Comparison of ENCODE assay signal across 8 cellular contexts in the genomic region with DNA sequence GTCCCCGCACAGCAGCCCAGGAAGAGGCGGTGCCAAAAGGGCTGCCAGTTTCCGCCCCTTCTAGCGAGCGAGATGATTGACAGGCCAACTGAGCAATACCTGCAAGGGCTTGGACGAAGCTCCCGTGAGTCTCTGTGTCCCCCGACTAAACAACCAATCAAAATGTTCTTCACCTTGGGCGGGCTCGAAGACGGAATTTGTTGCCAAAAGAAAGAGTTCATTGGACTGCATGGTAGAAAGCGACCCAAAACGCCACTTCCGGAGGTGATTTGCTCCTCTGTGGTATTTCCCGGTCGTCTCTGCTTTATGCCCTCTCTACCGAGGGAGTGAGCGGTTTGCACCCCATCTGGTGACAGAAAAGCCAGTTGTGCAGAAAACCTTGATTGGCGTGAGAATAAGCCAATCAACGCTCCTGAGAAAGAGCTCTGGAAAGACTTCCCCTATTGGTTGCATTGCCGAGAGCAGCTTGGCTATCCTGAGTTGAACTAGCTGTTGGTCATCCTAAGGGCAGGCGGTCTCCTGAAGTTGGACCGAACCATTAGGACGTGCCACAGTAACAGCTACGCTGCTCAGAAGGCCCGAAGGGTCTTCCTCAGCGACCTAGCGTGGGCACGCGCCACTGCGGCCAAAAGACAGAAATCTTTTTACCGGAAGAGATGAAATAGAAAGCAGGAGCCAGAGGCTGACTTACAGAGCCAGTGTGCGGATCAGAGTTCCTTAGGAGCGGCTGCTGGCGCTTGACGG. TPM values are rescaled to one million over a fixed set of nuclear protein-coding genes. Genes with fewer than 3 reads are reported as not detected.
DNase-seq lines count a peak whose midpoint lies in the region; ATAC-seq and TF ChIP-seq lines count a peak whose summit lies in the region.

No MANE protein-coding gene starts in this region.

- no peak overlapping the region for H3K56ac ChIP-seq in H9 (ENCODE audit: insufficient read length, low read depth, low read length)

- no peak overlapping the region for H2BK5ac ChIP-seq in H9 (ENCODE audit: insufficient read length, low read length)
- H2BK5ac ChIP-seq in trophoblast cell (ENCODE audit: low read depth, low read length, poor library complexity): peak overlapping the region; percentile 76

- H2BK12ac ChIP-seq in H9 (ENCODE audit: insufficient read length, low read depth, low read length) (no peak overlapping the region), trophoblast cell (ENCODE audit: low read length) (no peak overlapping the region)

- no peak overlapping the region for H2BK15ac ChIP-seq in H9 (ENCODE audit: low read depth, low read length)

- H3K9me3 ChIP-seq in H9 (ENCODE audit: control insufficient read depth, low read depth, low read length) (no peaks in the 10 kb centered on the region), RWPE2 (ENCODE audit: severe bottlenecking) (no peaks in the 10 kb centered on the region), adipocyte (ENCODE audit: control insufficient read depth, low read length) (no peaks in the 10 kb centered on the region), heart left ventricle (no peaks in the 10 kb centered on the region), trophoblast cell (ENCODE audit: insufficient read depth, low read depth, low read length) (no peaks in the 10 kb centered on the region)

- no peak overlapping the region for H4K5ac ChIP-seq in H9 (ENCODE audit: insufficient read length, low read depth, low read length)

- 0 out of 2 replicates have a peak, but pooled peaks cover 6% of the 10 kb centered on the region for H3K36me3 ChIP-seq in RWPE2 (ENCODE audit: low read depth)
- H3K36me3 ChIP-seq in adipocyte (ENCODE audit: control insufficient read depth, insufficient read depth, low read length, severe bottlenecking): no peaks in the 10 kb centered on the region
- no peaks in the 10 kb centered on the region for H3K36me3 ChIP-seq in heart left ventricle
- no peaks in the 10 kb centered on the region for H3K36me3 ChIP-seq in trophoblast cell (ENCODE audit: control insufficient read depth in 1 of 2, insufficient read depth in 2 of 2, low read length in 2 of 2)

- intact Hi-C loops in heart left ventricle (cut with DNase I): loop anchor here in 2 of 10 donors (2.0 to 10.0 kb wide), 3 partner anchors 98 to 354 kb away; a partner anchor contains a TSS

- no peak overlapping the region for H2BK20ac ChIP-seq in H9 (ENCODE audit: low read depth, low read length, poor library complexity, severe bottlenecking)

- H3K27me3 ChIP-seq in H9 (ENCODE audit: insufficient read depth, low read length) (no peaks in the 10 kb centered on the region), RWPE2 (ENCODE audit: insufficient read depth, poor library complexity, severe bottlenecking) (no peaks in the 10 kb centered on the region), adipocyte (replicated peaks; ENCODE audit: control insufficient read depth, insufficient read depth, low read length) (no peaks in the 10 kb centered on the region), heart left ventricle (no peaks in the 10 kb centered on the region), trophoblast cell (ENCODE audit: insufficient read depth, low read length) (no peaks in the 10 kb centered on the region)

- no peak for TF ChIP-seq CTCF in GM10266 (IDR thresholded peaks at IDR 0.05; ENCODE audit: control insufficient read depth, insufficient read depth, low read depth, missing control alignments)
- TF ChIP-seq CTCF in H9 (conservative IDR thresholded peaks at IDR 0.05): no peak
- TF ChIP-seq CTCF in RWPE2 (IDR thresholded peaks at IDR 0.05; ENCODE audit: poor library complexity, severe bottlenecking): no peak
- TF ChIP-seq CTCF in heart left ventricle (IDR thresholded peaks at IDR 0.05): peak in 2 of 12 donors; percentile 5 to 24

- H2AK5ac ChIP-seq in H9 (ENCODE audit: insufficient read length, low read length) (no peak overlapping the region), trophoblast cell (ENCODE audit: low read length) (peak overlapping the region; percentile 24)

- H3K4me2 ChIP-seq in H9 (ENCODE audit: insufficient read depth, insufficient read length, low read length) (peak overlapping the region; percentile 61), trophoblast cell (ENCODE audit: low read length) (peak overlapping the region; percentile 70)

- H3K18ac ChIP-seq in H9 (ENCODE audit: insufficient read length, low read depth, low read length) (no peak overlapping the region), trophoblast cell (ENCODE audit: low read length) (peak overlapping the region; percentile 79)

- H3K4me3 ChIP-seq in RWPE2 (ENCODE audit: severe bottlenecking): peak overlapping the region; percentile 45
- H3K4me3 ChIP-seq in adipocyte (ENCODE audit: low read length): peak overlapping the region; percentile 88
- peak overlapping the region; percentile 30 to 97 (median 78) for H3K4me3 ChIP-seq in heart left ventricle
- peak overlapping the region; percentile 66 for H3K4me3 ChIP-seq in trophoblast cell (ENCODE audit: low read depth, low read length)

- H3K14ac ChIP-seq in H9 (ENCODE audit: insufficient read depth, low read length): no peak overlapping the region
- peak overlapping the region; percentile 87 for H3K14ac ChIP-seq in trophoblast cell (ENCODE audit: low read length)

- no peak overlapping the region for H3K4ac ChIP-seq in H9 (ENCODE audit: low read depth, low read length)
- peak overlapping the region; percentile 75 for H3K4ac ChIP-seq in trophoblast cell (ENCODE audit: low read depth, low read length)

- H3K9me3 Mint-ChIP-seq in H9: peaks cover 2% of the 10 kb centered on the region in 2 experiments; a peak in 2 of 5 replicates

- peak overlapping the region; percentile 99 to 100 (median 99) for H3K27ac Mint-ChIP-seq in H9

- peaks cover 0 to 2% (median 0%) of the 10 kb centered on the region in 3 experiments; a peak in 2 of 7 replicates for H3K36me3 Mint-ChIP-seq in H9 (ENCODE audit: insufficient read depth in 1 of 3, low read depth in 3 of 3)

- no peak overlapping the region for H3K23ac ChIP-seq in H9 (ENCODE audit: insufficient read length, low read depth, low read length)
- no peak overlapping the region for H3K23ac ChIP-seq in trophoblast cell (ENCODE audit: low read length)

- H3K4me1 ChIP-seq in H9 (ENCODE audit: insufficient read depth, low read length): peaks cover 5% of the 10 kb centered on the region; the same call in 1 of the 2 replicates
- H3K4me1 ChIP-seq in RWPE2 (ENCODE audit: insufficient read depth, poor library complexity, severe bottlenecking): peaks cover 28% of the 10 kb centered on the region
- peaks cover 33% of the 10 kb centered on the region for H3K4me1 ChIP-seq in adipocyte (ENCODE audit: control insufficient read depth, insufficient read depth, low read length)
- peaks cover 5 to 43% (median 35%) of the 10 kb centered on the region in 12 donors for H3K4me1 ChIP-seq in heart left ventricle
- peaks cover 0 to 7% of the 10 kb centered on the region in 2 experiments for H3K4me1 ChIP-seq in trophoblast cell (ENCODE audit: control insufficient read depth in 1 of 2, insufficient read depth in 2 of 2, low read length in 2 of 2)

- H3K4me3 Mint-ChIP-seq in H9: peak overlapping the region; percentile 98 to 99

- H4K8ac ChIP-seq in H9 (replicated peaks; ENCODE audit: insufficient read length, low read depth, low read length) (no peak overlapping the region), trophoblast cell (ENCODE audit: low read depth, low read length) (peak overlapping the region; percentile 97)

- DNase-seq in GM10266 (ENCODE audit: extremely low spot score) (peak; percentile 98), H9 (peak; percentile 100), M059J (ENCODE audit: low read depth) (peak; percentile 99), RWPE2 (ENCODE audit: low spot score) (peak; percentile 99), adipocyte (ENCODE audit: low read depth) (peak; percentile 100), heart left ventricle (peak; percentile 77 to 100 (median 90)), trophoblast cell (peak; percentile 100), mesenteric fat pad (ENCODE audit: low spot score) (no peak)

- TF ChIP-seq POLR2A in heart left ventricle (IDR thresholded peaks at IDR 0.05): peak in 1 of 2 donors; percentile 80

- peak overlapping the region; percentile 93 for H2AFZ ChIP-seq in H9 (ENCODE audit: low read length)
- peak overlapping the region; percentile 72 for H2AFZ ChIP-seq in trophoblast cell (ENCODE audit: insufficient read depth, low read length, poor library complexity)

- H2BK120ac ChIP-seq in H9 (ENCODE audit: low read depth, low read length, poor library complexity, severe bottlenecking) (no peak overlapping the region), trophoblast cell (ENCODE audit: insufficient read depth, low read length, poor library complexity) (peak overlapping the region; percentile 21)

- ATAC-seq in RWPE2 (ENCODE audit: low read depth): peak; percentile 62
- peak; percentile 79 to 97 (median 88) for ATAC-seq in heart left ventricle

- H4K12ac ChIP-seq in trophoblast cell (ENCODE audit: low read depth, low read length): peak overlapping the region; percentile 93

- WGBS in H9 (ENCODE audit: extremely low coverage, insufficient read length, low lambda C conversion rate): no CpG with 5 or more reads among the region's 36 CpGs
- WGBS in heart left ventricle, 4 donors: 0% methylated on average over 12 to 36 of the region's 36 CpGs
- WGBS in trophoblast cell (ENCODE audit: extremely low coverage, insufficient coverage, insufficient read length): no CpG with 5 or more reads among the region's 36 CpGs

- no peak overlapping the region for H4K91ac ChIP-seq in H9 (ENCODE audit: insufficient read length, low read depth, low read length)
- peak overlapping the region; percentile 81 for H4K91ac ChIP-seq in trophoblast cell (ENCODE audit: low read depth, low read length)

- peaks cover 19% of the 10 kb centered on the region for H3K23me2 ChIP-seq in H9 (ENCODE audit: insufficient read length, low read depth, low read length, poor library complexity, severe bottlenecking)

- H4K20me1 ChIP-seq in H9 (ENCODE audit: control insufficient read depth, insufficient read depth, insufficient read length): no peaks in the 10 kb centered on the region

- H3K4me1 Mint-ChIP-seq in H9: peaks cover 28 to 36% of the 10 kb centered on the region in 2 experiments

- peaks cover 31% of the 10 kb centered on the region; the same call in 1 of the 2 replicates for H3K79me2 ChIP-seq in H9 (ENCODE audit: insufficient read depth, low read length)
- H3K79me2 ChIP-seq in trophoblast cell (ENCODE audit: control insufficient read depth, insufficient read depth, low read length, poor library complexity): peaks cover 17% of the 10 kb centered on the region

- H3T11ph ChIP-seq in H9 (ENCODE audit: low read length): no peak overlapping the region

- H3K9ac ChIP-seq in H9 (ENCODE audit: extremely low read depth, insufficient read length, low read length): peak overlapping the region; percentile 85
- peak overlapping the region; percentile 96 for H3K9ac ChIP-seq in adipocyte (ENCODE audit: low read length)
- H3K9ac ChIP-seq in trophoblast cell (ENCODE audit: low read length): peak overlapping the region; percentile 70

- H3K27me3 Mint-ChIP-seq in H9 (ENCODE audit: low read depth): no peaks in the 10 kb centered on the region; the same call in 1 of the 2 replicates

- H3K27ac ChIP-seq in H9 (ENCODE audit: insufficient read length, low read depth, low read length) (peak overlapping the region; percentile 77), RWPE2 (ENCODE audit: poor library complexity, severe bottlenecking) (peak overlapping the region; percentile 93), heart left ventricle (peak overlapping the region; percentile 93 to 100 (median 97)), trophoblast cell (ENCODE audit: low read depth, low read length) (peak overlapping the region; percentile 92)

- H3K79me1 ChIP-seq in H9 (ENCODE audit: insufficient read depth, low read depth, low read length, poor library complexity, severe bottlenecking): no peaks in the 10 kb centered on the region
- peaks cover 16% of the 10 kb centered on the region for H3K79me1 ChIP-seq in trophoblast cell (ENCODE audit: low read length)

RNA-seq across cellular contexts. Expression of a gene that starts 0.5 kb away (rescaled TPM):
- total RNA-seq in H9 (2021): 101 and 103 TPM in 2 replicates
- total RNA-seq in M059J (2014; rRNA removed; shearing (Covaris generic)): 23.9 and 25.9 TPM in 2 replicates
- 10 to 100 TPM; 33.0 to 53.5 (median 46.6) TPM for total RNA-seq in heart left ventricle
- 10 to 100 TPM; 11.8 to 41.3 TPM for polyA plus RNA-seq in heart left ventricle
- 58.8 and 62.1 TPM in 2 replicates for polyA plus RNA-seq in trophoblast cell (2013)
- total RNA-seq in mesenteric fat pad: 62.6 TPM
